ENCODE assay signal across 8 cellular contexts in genomic region chrX:79366888-79367749, GRCh38. TPM values are rescaled to one million over a fixed set of nuclear protein-coding genes. Genes with fewer than 3 reads are reported as not detected.
A peak's percentile ranks its signal among the peaks of the same experiment; 100 is the strongest.
DNase-seq lines count a peak whose midpoint lies in the region; ATAC-seq and TF ChIP-seq lines count a peak whose summit lies in the region.

Gene ITM2A (minus strand): TSS chrX:79367334. CDS start chrX:79367215, 119 bp downstream.

- peak; percentile 82 to 83 for ATAC-seq in CD4-positive, CD25-positive, alpha-beta regulatory T cell (ENCODE audit: low read depth in 2 of 2)
- ATAC-seq in GM21390 (IDR thresholded peaks at IDR 0.05; ENCODE audit: unreplicated experiment), result peak; percentile 65
- ATAC-seq in activated T-cell treated with anti-CD3 and anti-CD28 coated beads, Interleukin-2, amount 50 U/mL, for 72 hours (replicated peaks in 1 of 2), result peak; percentile 80 to 81

- peak within 1 kb of the TSS; percentile 79 for H3K27ac ChIP-seq in CD4-positive, CD25-positive, alpha-beta regulatory T cell (ENCODE audit: insufficient read depth, low read length, poor library complexity, severe bottlenecking)
- H3K27ac ChIP-seq in uterus, result peak within 1 kb of the TSS; percentile 59 to 67

- intact Hi-C loops in head of caudate nucleus (cut with DNase I), result no loop called here
- intact Hi-C loops in uterus (cut with DNase I; ENCODE audit: low total_unique reads), result no loop called here

- H3K9me3 ChIP-seq in CD4-positive, CD25-positive, alpha-beta regulatory T cell (ENCODE audit: control insufficient read depth in 2 of 2, low read length in 2 of 2), result no peaks in the 10 kb centered on the region
- H3K9me3 ChIP-seq in uterus, result no peaks in the 10 kb centered on the region

- peaks cover 14% of the 10 kb centered on the region for H3K4me1 ChIP-seq in CD4-positive, CD25-positive, alpha-beta regulatory T cell (ENCODE audit: control insufficient read depth, insufficient read depth, low read length, poor library complexity, severe bottlenecking)
- H3K4me1 ChIP-seq in uterus, result no peaks in the 10 kb centered on the region

- TF ChIP-seq POLR2A in uterus (IDR thresholded peaks at IDR 0.05), result peak; percentile 18 to 22

- DNase-seq in CD4-positive, CD25-positive, alpha-beta regulatory T cell, result peak; percentile 51 to 64 (median 54)
- DNase-seq in KG1 (lab: John Stamatoyannopoulos, UW), result peak; percentile 15
- peak; percentile 59 to 62 for DNase-seq in activated T-cell treated with anti-CD3 and anti-CD28 coated beads, Interleukin-2, amount 50 U/mL, for 72 hours
- DNase-seq in head of caudate nucleus, result peak in 35 of 42 donors; percentile 1 to 62 (median 18)
- DNase-seq in renal cortical epithelial cell (ENCODE audit: low read depth), result peak; percentile 1
- DNase-seq in uterus, result peak; percentile 28 to 56
- DNase-seq in NCI-H1930 (lab: John Stamatoyannopoulos, UW), result no peak

- peaks cover 6 to 34% (median 22%) of the 10 kb centered on the region in 4 donors for H3K4me1 Mint-ChIP-seq in CD4-positive, CD25-positive, alpha-beta regulatory T cell
- H3K4me1 Mint-ChIP-seq in activated T-cell treated with anti-CD3 and anti-CD28 coated beads, Interleukin-2, amount 50 U/mL, for 72 hours (ENCODE audit: low read depth), result peaks cover 31% of the 10 kb centered on the region

- peaks cover 4% of the 10 kb centered on the region for H3K36me3 Mint-ChIP-seq in CD4-positive, CD25-positive, alpha-beta regulatory T cell
- peaks cover 0 to 7% of the 10 kb centered on the region in 2 donors for H3K36me3 Mint-ChIP-seq in activated T-cell treated with anti-CD3 and anti-CD28 coated beads, Interleukin-2, amount 50 U/mL, for 72 hours (ENCODE audit: insufficient read depth in 2 of 2)

- peak within 1 kb of the TSS; percentile 96 to 99 (median 97) for H3K27ac Mint-ChIP-seq in CD4-positive, CD25-positive, alpha-beta regulatory T cell
- peak within 1 kb of the TSS; percentile 96 for H3K27ac Mint-ChIP-seq in activated T-cell treated with anti-CD3 and anti-CD28 coated beads, Interleukin-2, amount 50 U/mL, for 72 hours

- H3K27me3 ChIP-seq in CD4-positive, CD25-positive, alpha-beta regulatory T cell (ENCODE audit: control insufficient read depth, insufficient read depth, low read length), result no peaks in the 10 kb centered on the region
- no peaks in the 10 kb centered on the region for H3K27me3 ChIP-seq in uterus

- H3K27me3 Mint-ChIP-seq in CD4-positive, CD25-positive, alpha-beta regulatory T cell, result no peaks in the 10 kb centered on the region
- peaks cover 21% of the 10 kb centered on the region for H3K27me3 Mint-ChIP-seq in activated T-cell treated with anti-CD3 and anti-CD28 coated beads, Interleukin-2, amount 50 U/mL, for 72 hours (ENCODE audit: low read depth)

- H3K4me3 ChIP-seq in CD4-positive, CD25-positive, alpha-beta regulatory T cell (ENCODE audit: low read depth, low read length), result peak within 1 kb of the TSS; percentile 94
- peak within 1 kb of the TSS; percentile 17 to 41 for H3K4me3 ChIP-seq in uterus

- H3K9me3 Mint-ChIP-seq in CD4-positive, CD25-positive, alpha-beta regulatory T cell, result no peaks in the 10 kb centered on the region
- H3K9me3 Mint-ChIP-seq in activated T-cell treated with anti-CD3 and anti-CD28 coated beads, Interleukin-2, amount 50 U/mL, for 72 hours, result no peaks in the 10 kb centered on the region

- H3K36me3 ChIP-seq in CD4-positive, CD25-positive, alpha-beta regulatory T cell (ENCODE audit: control insufficient read depth, insufficient read depth, low read length), result peaks cover 6% of the 10 kb centered on the region
- no peaks in the 10 kb centered on the region for H3K36me3 ChIP-seq in uterus

- H3K4me3 Mint-ChIP-seq in CD4-positive, CD25-positive, alpha-beta regulatory T cell, result peak within 1 kb of the TSS; percentile 96 to 99 (median 97)
- peak within 1 kb of the TSS; percentile 95 to 96 for H3K4me3 Mint-ChIP-seq in activated T-cell treated with anti-CD3 and anti-CD28 coated beads, Interleukin-2, amount 50 U/mL, for 72 hours

- TF ChIP-seq CTCF in uterus (IDR thresholded peaks at IDR 0.05), result no peak

RNA-seq across cellular contexts. Expression of gene ITM2A, which starts in this region (rescaled TPM):
- total RNA-seq in CD4-positive, CD25-positive, alpha-beta regulatory T cell, result 135 TPM
- polyA plus RNA-seq in CD4-positive, CD25-positive, alpha-beta regulatory T cell, result 100 to 1,000 TPM; 291 to 625 (median 465) TPM
- 10 to 100 TPM; 47.2 to 67.6 TPM for total RNA-seq in activated T-cell treated with anti-CD3 and anti-CD28 coated beads, Interleukin-2, amount 50 U/mL, for 72 hours
- total RNA-seq in renal cortical epithelial cell (1.6 and 7.6 TPM in 2 replicates), uterus (100 to 1,000 TPM in 2 of 4 donors, 10 to 100 TPM in 2; 69.7 to 565 (median 94.4) TPM)

Comparison
In these comparisons a context has a peak if more than half of its experiments do, and no peak if none do; other contexts are left out.
1. DNase-seq: peak in CD4-positive, CD25-positive, alpha-beta regulatory T cell (3 of 3), KG1 (single experiment), activated T-cell treated with anti-CD3 and anti-CD28 coated beads, Interleukin-2, amount 50 U/mL, for 72 hours (2 of 2), head of caudate nucleus (35 of 42), renal cortical epithelial cell (single experiment) and uterus (2 of 2); none in NCI-H1930 (0 of 2).
2. Peak in every context shown above with its lines, with median percentiles within 50 percentile points of each other: ATAC-seq.